In the genomic region with DNA sequence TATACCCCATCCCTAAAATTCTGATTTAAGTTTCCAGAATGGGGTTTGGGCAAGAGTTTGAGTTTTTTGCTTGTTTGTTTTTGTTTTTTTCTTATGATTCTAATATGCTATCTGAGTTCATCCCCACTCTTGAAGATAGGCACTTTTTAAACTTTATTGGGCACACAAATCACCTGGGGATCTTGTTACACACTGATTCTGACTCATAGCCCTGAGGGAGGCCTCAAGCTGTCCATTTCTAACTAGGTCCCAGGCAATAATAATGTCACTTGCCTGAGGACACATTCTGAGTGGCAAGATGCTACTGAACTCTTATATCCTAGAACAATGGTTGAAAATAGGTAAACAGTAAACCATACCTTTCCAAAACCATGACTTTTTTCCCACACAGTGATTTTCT, we compare ENCODE assay signal across 21 cellular contexts. TPM values are rescaled to one million over a fixed set of nuclear protein-coding genes. Genes with fewer than 3 reads are reported as not detected.
DNase-seq lines count a peak whose midpoint lies in the region; ATAC-seq, FAIRE-seq and TF ChIP-seq lines count a peak whose summit lies in the region.
"Had no signal": no experiment of that assay in that cellular context is flagged by ENCODE, and none has a peak within 500 bp of the region (broad histone marks: within the 10 kb centered on the region; RNA-seq: fewer than 3 reads in every experiment).

No MANE protein-coding gene starts in this region.

- DNase-seq in Daoy (ENCODE audit: low read depth) (peak; percentile 23), HCT116 (ENCODE audit: low read depth, low spot score) (no peak), PC-3 (peak; percentile 95), keratinocyte (ENCODE audit: low read depth, low spot score) (no peak), small intestine (no peak), NCI-H1417 (lab: John Stamatoyannopoulos, UW) (no peak), putamen (ENCODE audit: low spot score) (no peak)
- DNase-seq: COR-L47, DMS79, GDM1, HCEC 1CT, NCI-H1048, NCI-H446 treated with DMSO at 0.1 percent for 48 hours, NCI-H748 treated with DMSO at 0.1 percent for 48 hours, SHP77, SK-N-SH had no signal

- no peak overlapping the region for H3K4me3 ChIP-seq in HCT116 (replicated peaks in 1 of 2; ENCODE audit: low read depth in 1 of 2, low read length in 2 of 2)
- no peak overlapping the region for H3K4me3 ChIP-seq in PC-3 (ENCODE audit: low read length)
- no peak overlapping the region for H3K4me3 ChIP-seq in keratinocyte (ENCODE audit: control insufficient read depth in 2 of 3, extremely low read depth in 1 of 3, insufficient read depth in 2 of 3, low read depth in 1 of 3, low read length in 3 of 3)
- H3K4me3 ChIP-seq in small intestine (ENCODE audit: low read depth in 1 of 2, low read length in 2 of 2), result no peak overlapping the region
- H3K4me3 ChIP-seq: GM12878 had no signal

- ATAC-seq in HCT116 (peak; percentile 31; the same call in 1 of the 2 replicates), PC-3 (peak; percentile 38)

- dilution Hi-C loops in keratinocyte (cut with MboI; ENCODE audit: extremely low pct_ligation_motif_present, low sequenced_read_pairs), result no loop called here

- CTCF ChIA-PET in HCT116 (lab: Charles Lee) (interaction anchor here (1.4 kb wide), 1 partner anchor 8 kb away, joined by 3 read pairs; no protein-coding TSS in a partner anchor), PC-3 (lab: Charles Lee) (interaction anchor here (0.5 kb wide), 1 partner anchor 602 kb away, joined by 4 read pairs; no protein-coding TSS in a partner anchor)

- H3K79me2 ChIP-seq in HCT116 (ENCODE audit: insufficient read depth, low read length), result no peaks in the 10 kb centered on the region
- H3K79me2 ChIP-seq in PC-3 (ENCODE audit: low read length), result no peaks in the 10 kb centered on the region
- no peaks in the 10 kb centered on the region for H3K79me2 ChIP-seq in keratinocyte (ENCODE audit: control insufficient read depth, insufficient read depth, low read length)

- POLR2A ChIA-PET in HCT116 (lab: Charles Lee) (no interaction called here), PC-3 (lab: Charles Lee; ENCODE audit: unreplicated experiment) (no interaction called here)

- H3K9me3 ChIP-seq in HCT116 (ENCODE audit: control insufficient read depth in 1 of 2, insufficient read depth in 1 of 2, low read depth in 1 of 2, low read length in 2 of 2), result no peaks in the 10 kb centered on the region
- no peaks in the 10 kb centered on the region for H3K9me3 ChIP-seq in PC-3 (ENCODE audit: low read length)
- no peaks in the 10 kb centered on the region for H3K9me3 ChIP-seq in keratinocyte (ENCODE audit: control insufficient read depth, low read depth, low read length)
- no peaks in the 10 kb centered on the region for H3K9me3 ChIP-seq in small intestine (ENCODE audit: control insufficient read depth, low read depth)
- H3K9me3 ChIP-seq: SK-N-SH had no signal

- peak overlapping the region; percentile 54 for H2AFZ ChIP-seq in HCT116 (ENCODE audit: low read depth, low read length, poor library complexity, severe bottlenecking)
- H2AFZ ChIP-seq in PC-3 (ENCODE audit: low read length), result no peak overlapping the region
- no peak overlapping the region for H2AFZ ChIP-seq in keratinocyte (ENCODE audit: control insufficient read depth, low read length)

- H3K9me2 ChIP-seq in HCT116 (ENCODE audit: insufficient read depth) (no peaks in the 10 kb centered on the region), PC-3 (replicated peaks; ENCODE audit: low read length) (no peaks in the 10 kb centered on the region)
- H3K9me2 ChIP-seq: SK-N-SH had no signal

- BruUV-seq in HCT116 (replicated peaks; lab: Mats Ljungman, UMichigan) (no TSS peak), PC-3 (replicated peaks; lab: Mats Ljungman, UMichigan) (no TSS peak)

- TF ChIP-seq RAD21 in HCT116 (IDR thresholded peaks at IDR 0.05; ENCODE audit: low read depth), result 0 out of 2 replicates have a peak, but pooled peaks have one; percentile 8

- peak overlapping the region; percentile 43 for H3K4me2 ChIP-seq in HCT116 (ENCODE audit: low read length)
- H3K4me2 ChIP-seq in PC-3 (ENCODE audit: low read length), result peak overlapping the region; percentile 50
- H3K4me2 ChIP-seq in keratinocyte (ENCODE audit: control insufficient read depth, extremely low read depth, insufficient read depth, low read depth, low read length), result no peak overlapping the region
- H3K4me2 ChIP-seq: SK-N-SH had no signal

- H3K36me3 ChIP-seq in HCT116 (ENCODE audit: control insufficient read depth in 1 of 2, insufficient read depth in 2 of 2, low read length in 2 of 2), result no peaks in the 10 kb centered on the region
- H3K36me3 ChIP-seq in PC-3 (ENCODE audit: low read depth, low read length), result no peaks in the 10 kb centered on the region
- no peaks in the 10 kb centered on the region for H3K36me3 ChIP-seq in keratinocyte (ENCODE audit: control insufficient read depth in 2 of 2, extremely low read depth in 1 of 2, insufficient read depth in 2 of 2, low read length in 2 of 2)
- H3K36me3 ChIP-seq in small intestine (ENCODE audit: control insufficient read depth in 2 of 2, insufficient read depth in 2 of 2, low read length in 2 of 2), result no peaks in the 10 kb centered on the region

- RAD21 ChIA-PET in HCT116 (lab: Charles Lee; ENCODE audit: low non-redundant PET in 1 of 2, low total read pairs in 2 of 2, uncharacterized antibody in 2 of 2, unreplicated experiment in 2 of 2), result no interaction called here

- H3K9me1 ChIP-seq in keratinocyte (ENCODE audit: control insufficient read depth, extremely low read depth, insufficient read depth, low read length), result no peaks in the 10 kb centered on the region

- TF ChIP-seq POLR2A in HCT116 (IDR thresholded peaks at IDR 0.05; ENCODE audit: borderline replicate concordance, extremely low read depth, insufficient read depth, insufficient read length), result no peak

- H3K27ac ChIP-seq in HCT116 (ENCODE audit: low read depth, low read length) (no peak overlapping the region), PC-3 (ENCODE audit: low read length) (peak overlapping the region; percentile 22), keratinocyte (ENCODE audit: control insufficient read depth, insufficient read depth, low read length) (no peak overlapping the region), small intestine (ENCODE audit: low read depth in 1 of 2, low read length in 1 of 2) (no peak overlapping the region)
- H3K27ac ChIP-seq: C4-2B, HL-60 had no signal

- H3K4me1 ChIP-seq in HCT116 (ENCODE audit: control insufficient read depth in 1 of 2, insufficient read depth in 2 of 2, low read length in 2 of 2) (peaks cover 7 to 30% of the 10 kb centered on the region in 2 experiments; a peak in 3 of 4 replicates), PC-3 (ENCODE audit: insufficient read depth, low read length) (peaks cover 36% of the 10 kb centered on the region), keratinocyte (ENCODE audit: control insufficient read depth, extremely low read depth, insufficient read depth, low read length) (peaks cover 24% of the 10 kb centered on the region), small intestine (ENCODE audit: control insufficient read depth in 2 of 2, insufficient read depth in 1 of 2, low read depth in 1 of 2, low read length in 1 of 2) (no peaks in the 10 kb centered on the region)

- H3K27me3 ChIP-seq in HCT116 (ENCODE audit: insufficient read depth, low read length) (no peaks in the 10 kb centered on the region), PC-3 (ENCODE audit: low read length) (no peaks in the 10 kb centered on the region), keratinocyte (ENCODE audit: control insufficient read depth, extremely low read depth, insufficient read depth, low read length) (no peaks in the 10 kb centered on the region), small intestine (ENCODE audit: control insufficient read depth in 2 of 2, insufficient read depth in 2 of 2, low read length in 2 of 2) (peaks cover 0 to 3% of the 10 kb centered on the region in 2 donors)

- intact Hi-C loops in HCT116 (cut with micrococcal nuclease) (loop anchor here (10.0 kb wide), 1 partner anchor 114 kb away; no protein-coding TSS in a partner anchor), PC-3 (cut with micrococcal nuclease) (no loop called here)

- FAIRE-seq in keratinocyte (lab: Jason Lieb, UNC) (peak; percentile 32), small intestine (lab: Jason Lieb, UNC) (no peak)
- FAIRE-seq: GM12878, HTR-8/SVneo had no signal

- TF ChIP-seq CTCF in HCT116 (IDR thresholded peaks at IDR 0.05 in 2 of 3, conservative IDR thresholded peaks at IDR 0.05 in 1 of 3; ENCODE audit: borderline replicate concordance in 1 of 3, insufficient read depth in 1 of 3, low read depth in 2 of 3, low read length in 2 of 3) (no peak), PC-3 (conservative IDR thresholded peaks at IDR 0.05; ENCODE audit: low read depth, low read length) (no peak), keratinocyte (optimal IDR thresholded peaks at IDR 0.05 in 1 of 3, IDR thresholded peaks at IDR 0.05 in 1 of 3, conservative IDR thresholded peaks at IDR 0.05 in 1 of 3; ENCODE audit: extremely low read depth in 1 of 3, insufficient read depth in 2 of 3, low read length in 3 of 3) (no peak)

- no peaks in the 10 kb centered on the region for H3F3A ChIP-seq in PC-3 (ENCODE audit: low read length, unreplicated experiment)

- no peaks in the 10 kb centered on the region for H4K20me1 ChIP-seq in HCT116 (ENCODE audit: insufficient read depth)
- H4K20me1 ChIP-seq in PC-3 (ENCODE audit: low read length), result no peaks in the 10 kb centered on the region
- H4K20me1 ChIP-seq in keratinocyte (ENCODE audit: control insufficient read depth, extremely low read depth, insufficient read depth, low read length), result no peaks in the 10 kb centered on the region

- no peak overlapping the region for H3K9ac ChIP-seq in HCT116 (ENCODE audit: low read length)
- H3K9ac ChIP-seq in PC-3 (ENCODE audit: low read length), result no peak overlapping the region
- no peak overlapping the region for H3K9ac ChIP-seq in keratinocyte (ENCODE audit: control insufficient read depth, extremely low read depth, insufficient read depth, low read length)
- H3K9ac ChIP-seq: SK-N-SH had no signal

RNA-seq across cellular contexts. Expression of gene ABLIM3, which starts 22.8 kb away (rescaled TPM):
- total RNA-seq in Daoy (2014; rRNA removed; shearing (Covaris generic)), result 6.4 and 10.6 TPM in 2 replicates
- total RNA-seq in HCT116 (2021; ENCODE audit: unreplicated experiment) (14.3 TPM), PC-3 (2014; rRNA removed) (43.6 and 48.0 TPM in 2 replicates)
- 17.5 and 19.4 TPM in 2 replicates for polyA plus RNA-seq in HCT116 (2012)
- polyA plus RNA-seq in keratinocyte (7.9 to 10.4 TPM (median 9.3 TPM) in 3 replicates), small intestine (10 to 100 TPM in 1 of 3 donors, 1 to 10 TPM in 1, under 1 TPM in 1; 0.89 to 10.0 (median 6.5) TPM)
- 9.8 TPM for polyA plus RNA-seq in keratinocyte (2011; ENCODE audit: low read depth)
- 13.4 and 15.5 TPM in 2 replicates for polyA plus RNA-seq in keratinocyte (2011; cell fraction: cytosol; rRNA removed)
- 20.5 and 24.0 TPM in 2 replicates for polyA plus RNA-seq in keratinocyte (2011; cell fraction: nucleus; rRNA removed)
- polyA plus RNA-seq in keratinocyte (2012; ENCODE audit: low replicate concordance), result 11.0 and 14.6 TPM in 2 replicates
- 15.8 to 23.2 TPM (median 18.5 TPM) in 3 replicates for polyA minus RNA-seq in keratinocyte
- polyA minus RNA-seq in keratinocyte (2011; cell fraction: cytosol; rRNA and poly(A)+ RNA removed), result 12.9 TPM
- polyA minus RNA-seq in keratinocyte (2011; cell fraction: nucleus; rRNA and poly(A)+ RNA removed), result 13.4 and 14.7 TPM in 2 replicates
- total RNA-seq: GM12878; T-helper 1 cell treated with Interleukin-12 subunit alpha and Interleukin-12 subunit beta and Interleukin-4 antibody, amounts not matched to agents 30 ng/mL and 1 ng/mL, for 36 hours had no signal

RNA-seq across cellular contexts. Expression of gene SH3TC2, which starts 55.6 kb away (rescaled TPM):
- 0.30 and 0.91 TPM in 2 replicates for total RNA-seq in Daoy (2014; rRNA removed; shearing (Covaris generic))
- total RNA-seq in HCT116 (2021; ENCODE audit: unreplicated experiment), result 12.8 TPM
- 5.3 and 5.7 TPM in 2 replicates for polyA plus RNA-seq in HCT116 (2012)
- total RNA-seq in PC-3 (2014; rRNA removed), result 32.0 and 40.0 TPM in 2 replicates
- 13.8 to 19.0 TPM (median 18.9 TPM) in 3 replicates for polyA plus RNA-seq in keratinocyte
- 1.9 TPM for polyA plus RNA-seq in keratinocyte (2011; ENCODE audit: low read depth)
- polyA plus RNA-seq in keratinocyte (2011; cell fraction: cytosol; rRNA removed), result 6.8 and 8.1 TPM in 2 replicates
- polyA plus RNA-seq in keratinocyte (2011; cell fraction: nucleus; rRNA removed), result 46.0 and 51.7 TPM in 2 replicates
- polyA plus RNA-seq in keratinocyte (2012; ENCODE audit: low replicate concordance), result 2.1 and 13.0 TPM in 2 replicates
- polyA minus RNA-seq in keratinocyte, result 31.0 to 50.0 TPM (median 41.5 TPM) in 3 replicates
- 13.4 TPM for polyA minus RNA-seq in keratinocyte (2011; cell fraction: cytosol; rRNA and poly(A)+ RNA removed)
- 40.9 and 60.6 TPM in 2 replicates for polyA minus RNA-seq in keratinocyte (2011; cell fraction: nucleus; rRNA and poly(A)+ RNA removed)
- polyA plus RNA-seq in small intestine, result under 1 TPM in 1 of 3 donors, not detected in 2; 0.36 TPM
- total RNA-seq: GM12878; T-helper 1 cell treated with Interleukin-12 subunit alpha and Interleukin-12 subunit beta and Interleukin-4 antibody, amounts not matched to agents 30 ng/mL and 1 ng/mL, for 36 hours had no signal
- polyA plus RNA-seq: GM12878 had no signal

Comparison
In these comparisons a context has a peak if more than half of its experiments do, and no peak if none do; other contexts are left out.
1. DNase-seq: peak in Daoy (single experiment) and PC-3 (single experiment); none in HCT116 (single experiment), keratinocyte (single experiment), small intestine (single experiment), NCI-H1417 (0 of 3) and putamen (single experiment).